Comparison of ENCODE assay signal across 10 cellular contexts in the genomic region with DNA sequence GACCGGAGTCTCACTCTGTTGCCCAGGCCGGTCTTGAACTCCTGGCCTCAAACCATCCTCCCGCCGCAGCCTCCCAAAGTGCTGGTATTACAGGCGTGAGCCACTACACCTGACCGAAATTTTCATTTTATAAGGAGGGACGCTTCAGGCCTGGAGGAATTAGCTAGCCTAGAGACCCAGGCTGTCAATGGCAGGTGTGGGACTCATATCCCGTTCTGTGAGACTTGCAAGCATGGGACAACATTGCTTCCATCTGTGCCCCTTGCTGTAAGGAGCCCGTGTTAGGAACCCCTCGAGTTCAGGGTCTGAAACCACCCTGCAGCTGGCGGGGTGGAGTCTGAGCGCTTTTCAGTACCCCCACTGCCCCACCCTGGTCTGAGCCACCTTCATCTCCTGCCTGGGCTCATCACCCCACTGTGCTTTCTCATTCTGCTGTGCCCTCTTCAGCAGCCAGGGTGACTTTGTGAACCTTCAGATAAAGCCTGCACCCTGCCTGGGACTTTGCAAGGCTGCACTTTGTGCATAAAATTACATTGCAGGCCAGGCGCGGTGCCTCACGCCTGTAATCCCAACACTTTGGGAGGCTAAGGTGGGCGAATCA. TPM values are rescaled to one million over a fixed set of nuclear protein-coding genes. Genes with fewer than 3 reads are reported as not detected.
DNase-seq lines count a peak whose midpoint lies in the region; ATAC-seq, FAIRE-seq and TF ChIP-seq lines count a peak whose summit lies in the region.
"Had no signal": no experiment of that assay in that cellular context is flagged by ENCODE, and none has a peak within 500 bp of the region (broad histone marks: within the 10 kb centered on the region; RNA-seq: fewer than 3 reads in every experiment).

No MANE protein-coding gene starts in this region.

- no TSS peak for BruUV-seq in PC-9 (replicated peaks; lab: Mats Ljungman, UMichigan)

- DNase-seq in PC-9 (no peak), endodermal cell (no peak), pancreas (peak in 2 of 6 donors; percentile 32 to 47), mesenteric fat pad (ENCODE audit: low spot score) (no peak), NCI-H446 treated with DMSO at 0.1 percent for 48 hours (lab: John Stamatoyannopoulos, UW) (no peak), putamen (ENCODE audit: low spot score) (no peak)
- DNase-seq: NCI-H1105 had no signal

- peaks cover 20% of the 10 kb centered on the region for H3K36me3 Mint-ChIP-seq in endodermal cell (ENCODE audit: low read depth)

- peak overlapping the region; percentile 65 for H3K27ac ChIP-seq in PC-9
- H3K27ac ChIP-seq in endodermal cell (ENCODE audit: low read depth, low read length) = no peak overlapping the region
- peak overlapping the region in 3 of 4 donors; percentile 82 to 93 (median 92) for H3K27ac ChIP-seq in pancreas

- H3K27ac Mint-ChIP-seq in endodermal cell = peak overlapping the region; percentile 52

- peak overlapping the region; percentile 97 for H3K4me3 Mint-ChIP-seq in endodermal cell

- H3K9me3 Mint-ChIP-seq in endodermal cell = no peaks in the 10 kb centered on the region

- H3K4me2 ChIP-seq in PC-9 = peak overlapping the region; percentile 86; the same call in 1 of the 2 replicates

- no peak for TF ChIP-seq CTCF in PC-9 (conservative IDR thresholded peaks at IDR 0.05)
- peak; percentile 19 for TF ChIP-seq CTCF in endodermal cell (conservative IDR thresholded peaks at IDR 0.05)
- TF ChIP-seq CTCF in pancreas (IDR thresholded peaks at IDR 0.05) = no peak

- H3K4me3 ChIP-seq in PC-9 = no peak overlapping the region; the same call in 1 of the 2 replicates
- H3K4me3 ChIP-seq in endodermal cell (ENCODE audit: low read length) = peak overlapping the region; percentile 98
- no peak overlapping the region for H3K4me3 ChIP-seq in pancreas

- H3K9me2 ChIP-seq in PC-9 (ENCODE audit: insufficient read depth) = no peaks in the 10 kb centered on the region

- H3K36me3 ChIP-seq in ES-I3 (ENCODE audit: insufficient read depth, low read length) (peaks cover 12% of the 10 kb centered on the region), PC-9 (ENCODE audit: low read depth) (peaks cover 12% of the 10 kb centered on the region), endodermal cell (ENCODE audit: control insufficient read depth, insufficient read depth, low read length) (peaks cover 20% of the 10 kb centered on the region), pancreas (peaks cover 0 to 5% (median 0%) of the 10 kb centered on the region in 3 donors)

- no peaks in the 10 kb centered on the region; the same call in 1 of the 2 replicates for H3K4me1 ChIP-seq in ES-I3 (ENCODE audit: insufficient read depth, low read length)
- H3K4me1 ChIP-seq in PC-9 (replicated peaks; ENCODE audit: insufficient read depth) = peaks cover 40% of the 10 kb centered on the region
- H3K4me1 ChIP-seq in endodermal cell (ENCODE audit: control insufficient read depth, insufficient read depth, low read length) = no peaks in the 10 kb centered on the region
- peaks cover 0 to 3% (median 0%) of the 10 kb centered on the region in 3 donors for H3K4me1 ChIP-seq in pancreas

- no peaks in the 10 kb centered on the region for H3K27me3 Mint-ChIP-seq in endodermal cell (ENCODE audit: insufficient read depth)

- peaks cover 54% of the 10 kb centered on the region for H3F3A ChIP-seq in PC-9 (ENCODE audit: insufficient read depth, low read depth)

- peaks cover 34% of the 10 kb centered on the region for H3K79me2 ChIP-seq in PC-9 (ENCODE audit: low read depth)

- ATAC-seq in pancreas (peak in 1 of 4 donors; percentile 5), GM21528 (IDR thresholded peaks at IDR 0.05; ENCODE audit: low FRiP score, unreplicated experiment) (no peak)

- no peak overlapping the region for H2AFZ ChIP-seq in PC-9

- H4K20me1 ChIP-seq in PC-9 (ENCODE audit: insufficient read depth) = peaks cover 5% of the 10 kb centered on the region; the same call in 1 of the 2 replicates

- 94 to 96% methylated on average over 15 to 16 of the region's 16 CpGs for WGBS in endodermal cell (ENCODE audit: insufficient coverage in 1 of 2, insufficient read length in 1 of 2), 2 experiments
- WGBS in pancreas, 2 donors = 66 to 73% methylated on average over 16 of the region's 16 CpGs

- intact Hi-C loops in PC-9 (cut with micrococcal nuclease; ENCODE audit: unreplicated experiment) = loop anchor here (5.0 to 10.0 kb wide), 2 partner anchors 167 to 476 kb away; no protein-coding TSS in a partner anchor
- intact Hi-C loops in pancreas (cut with DNase I) = no loop called here

- peaks cover 2% of the 10 kb centered on the region for H3K4me1 Mint-ChIP-seq in endodermal cell

- no peaks in the 10 kb centered on the region for H3K9me3 ChIP-seq in ES-I3 (ENCODE audit: control insufficient read depth, insufficient read depth, low read length)
- no peaks in the 10 kb centered on the region for H3K9me3 ChIP-seq in PC-9 (ENCODE audit: insufficient read depth, low read depth)
- no peaks in the 10 kb centered on the region for H3K9me3 ChIP-seq in endodermal cell (ENCODE audit: control insufficient read depth, low read length)
- no peaks in the 10 kb centered on the region for H3K9me3 ChIP-seq in pancreas

- FAIRE-seq in pancreas (lab: Jason Lieb, UNC) = no peak
- FAIRE-seq: TTC549 had no signal

- H3K27me3 ChIP-seq in PC-9 (ENCODE audit: insufficient read depth, low read depth) (no peaks in the 10 kb centered on the region), endodermal cell (ENCODE audit: control insufficient read depth, insufficient read depth, low read length, poor library complexity, severe bottlenecking) (no peaks in the 10 kb centered on the region), pancreas (no peaks in the 10 kb centered on the region)

- CTCF ChIA-PET in PC-9 (lab: Charles Lee) = no interaction called here

- H3K9ac ChIP-seq in ES-I3 (ENCODE audit: low read depth, low read length) (peak overlapping the region; percentile 63; the same call in 1 of the 2 replicates), endodermal cell (ENCODE audit: extremely low read depth, low read length, poor library complexity, severe bottlenecking) (peak overlapping the region; percentile 20)

- POLR2A ChIA-PET in PC-9 (lab: Charles Lee; ENCODE audit: unreplicated experiment) = interaction anchor here (0.6 to 0.7 kb wide), 2 partner anchors 85 to 980 kb away, joined by 6 to 13 read pairs; no protein-coding TSS in a partner anchor

RNA-seq across cellular contexts. Expression of a gene that starts 1.3 kb away (rescaled TPM):
- total RNA-seq in PC-9 (2021) (46.7 and 56.4 TPM in 2 replicates), endodermal cell (10 to 100 TPM; 22.7 to 24.5 TPM), pancreas (10 to 100 TPM in 3 of 6 donors, 1 to 10 TPM in 3; 7.8 to 15.3 (median 9.9) TPM), mesenteric fat pad (25.1 TPM)
- 22.6 TPM for polyA plus RNA-seq in endodermal cell (2013, experiment 1 of 2)
- 17.2 TPM for polyA plus RNA-seq in endodermal cell (2013, experiment 2 of 2)
- polyA plus RNA-seq in pancreas = 10 to 100 TPM in 1 of 2 donors, 1 to 10 TPM in 1; 10.0 to 16.7 TPM

RNA-seq across cellular contexts. Expression of a gene that starts 34.9 kb away (rescaled TPM):
- total RNA-seq in PC-9 (2021) (134 and 217 TPM in 2 replicates), endodermal cell (100 to 1,000 TPM in 1 of 2 donors, 10 to 100 TPM in 1; 90.2 to 123 TPM), pancreas (10 to 100 TPM; 54.2 to 97.0 (median 82.5) TPM), mesenteric fat pad (156 TPM)
- polyA plus RNA-seq in endodermal cell (2013, experiment 1 of 2) = 103 TPM
- 113 TPM for polyA plus RNA-seq in endodermal cell (2013, experiment 2 of 2)
- 10 to 100 TPM; 47.2 to 63.4 TPM for polyA plus RNA-seq in pancreas
